ENCODE assay signal across 8 cellular contexts in genomic region chr2:43129676-43130547, GRCh38.
DNase-seq lines count a peak whose midpoint lies in the region; ATAC-seq and TF ChIP-seq lines count a peak whose summit lies in the region.

No MANE protein-coding gene starts in this region.

- H3K27me3 Mint-ChIP-seq in IgD-negative memory B cell, result peaks cover 1% of the 10 kb centered on the region

- H3K4me3 ChIP-seq in left ventricle myocardium inferior, result no peak overlapping the region

- peak; percentile 31 to 47 for DNase-seq in activated CD4-positive, alpha-beta T cell treated with anti-CD3 and anti-CD28 coated beads, Interleukin-2, amount 50 U/mL, for 48 hours
- peak; percentile 60 for DNase-seq in left ventricle myocardium inferior
- DNase-seq in stimulated activated CD8-positive, alpha-beta memory T cell treated with anti-CD3 and anti-CD28 coated beads, Interleukin-4, amount 100 ng/mL, for 48 hours, result peak; percentile 59
- DNase-seq in iPS-NIHi11 (ENCODE audit: low spot score), result no peak
- DNase-seq in NCI-H2196 treated with DMSO at 0.1 percent for 48 hours (lab: John Stamatoyannopoulos, UW; ENCODE audit: unreplicated experiment), result no peak
- DNase-seq in NCI-H1105 (lab: John Stamatoyannopoulos, UW), result no peak

- H3K27ac Mint-ChIP-seq in IgD-negative memory B cell, result peak overlapping the region; percentile 94 to 98 (median 97)

- peaks cover 42 to 78% (median 68%) of the 10 kb centered on the region in 3 donors for H3K4me1 Mint-ChIP-seq in IgD-negative memory B cell

- TF ChIP-seq CTCF in left ventricle myocardium inferior (IDR thresholded peaks at IDR 0.05; ENCODE audit: borderline replicate concordance), result no peak

- H3K36me3 Mint-ChIP-seq in IgD-negative memory B cell, result no peaks in the 10 kb centered on the region

- H3K9me3 Mint-ChIP-seq in IgD-negative memory B cell, result no peaks in the 10 kb centered on the region

- H3K36me3 ChIP-seq in left ventricle myocardium inferior, result no peaks in the 10 kb centered on the region

- H3K27ac ChIP-seq in left ventricle myocardium inferior (replicated peaks), result peak overlapping the region; percentile 65

- intact Hi-C loops in left ventricle myocardium inferior (cut with micrococcal nuclease), result loop anchor here (10.0 kb wide), 3 partner anchors 95 to 355 kb away; partner anchors contain the start of gene ZFP36L2

- no peaks in the 10 kb centered on the region for H3K9me3 ChIP-seq in left ventricle myocardium inferior (replicated peaks)

- H3K27me3 ChIP-seq in left ventricle myocardium inferior (ENCODE audit: low read depth), result no peaks in the 10 kb centered on the region

- H3K4me1 ChIP-seq in left ventricle myocardium inferior, result peaks cover 59% of the 10 kb centered on the region

- ATAC-seq in GM21390 (IDR thresholded peaks at IDR 0.05; ENCODE audit: unreplicated experiment), result no peak

- H3K4me3 Mint-ChIP-seq in IgD-negative memory B cell, result peak overlapping the region in 3 of 4 donors; percentile 76 to 91 (median 79)

Comparison
In these comparisons a context has a peak if more than half of its experiments do, and no peak if none do; other contexts are left out.
1. DNase-seq: peak in activated CD4-positive, alpha-beta T cell treated with anti-CD3 and anti-CD28 coated beads, Interleukin-2, amount 50 U/mL, for 48 hours (2 of 2), left ventricle myocardium inferior (single experiment) and stimulated activated CD8-positive, alpha-beta memory T cell treated with anti-CD3 and anti-CD28 coated beads, Interleukin-4, amount 100 ng/mL, for 48 hours (single experiment); none in iPS-NIHi11 (single experiment), NCI-H2196 treated with DMSO at 0.1 percent for 48 hours (single experiment) and NCI-H1105 (single experiment).